ENCODE assay signal across 35 cellular contexts in genomic region chr6:169678342-169678741, GRCh38.
"Had no signal": no experiment of that assay in that cellular context is flagged by ENCODE, and none has a peak within 500 bp of the region (broad histone marks: within the 10 kb centered on the region; RNA-seq: fewer than 3 reads in every experiment).

No MANE protein-coding gene starts in this region.

- H3K4me3 Mint-ChIP-seq: activated B cell treated with CpG ODN at 0.5 μM for 24 hours; activated CD4-positive, alpha-beta memory T cell treated with anti-CD3 and anti-CD28 coated beads for 36 hours; activated CD4-positive, alpha-beta T cell treated with anti-CD3 and anti-CD28 coated beads, Interleukin-2, amount 10 ng/mL, durations not matched to agents 24 days and 14 days; activated CD8-positive, alpha-beta T cell treated with anti-CD3 and anti-CD28 coated beads for 36 hours; activated naive CD4-positive, alpha-beta T cell treated with anti-CD3 and anti-CD28 coated beads for 36 hours; activated naive CD8-positive, alpha-beta T cell treated with anti-CD3 and anti-CD28 coated beads for 36 hours; activated T-cell treated with anti-CD3 and anti-CD28 coated beads, Interleukin-2, amount 50 U/mL, for 4 hours; activated T-cell treated with anti-CD3 and anti-CD28 coated beads, Interleukin-2, amount 50 U/mL, for 72 hours; activated T-helper 1 cell treated with anti-CD3 and anti-CD28 coated beads, Interleukin-12 subunit alpha, Interleukin-12 subunit beta, Interleukin-2, Interleukin-4 antibody, amounts not matched to agents 30 ng/mL and 10 ng/mL and 1 ng/mL, durations not matched to agents 14 hours and 24 hours and 36 hours; activated T-helper 17 cell treated with anti-CD3 and anti-CD28 coated beads, Interleukin-2, amount 50 U/mL, for 72 hours; T-helper 1 cell treated with Interleukin-12 subunit alpha and Interleukin-12 subunit beta and Interleukin-4 antibody, amounts not matched to agents 30 μg/mL and 1 μg/mL, for 36 hours; T-helper 2 cell treated with Interferon-gamma antibody and Interleukin-4, amounts not matched to agents 5 μg/mL and 100 μg/mL, for 36 hours had no signal

- DNase-seq: activated B cell treated with CpG ODN at 0.5 μM for 24 hours; activated CD4-positive, alpha-beta memory T cell treated with anti-CD3 and anti-CD28 coated beads for 36 hours; activated CD4-positive, alpha-beta T cell treated with anti-CD3 and anti-CD28 coated beads for 4 hours; activated CD4-positive, alpha-beta T cell treated with anti-CD3 and anti-CD28 coated beads, Interleukin-2, amount 10 ng/mL, durations not matched to agents 24 days and 14 days; activated CD4-positive, alpha-beta T cell treated with anti-CD3 and anti-CD28 coated beads, Interleukin-2, amount 50 U/mL, for 1 hour; activated CD4-positive, alpha-beta T cell treated with anti-CD3 and anti-CD28 coated beads, Interleukin-2, amount 50 U/mL, for 4 hours; activated CD4-positive, CD25-positive, alpha-beta regulatory T cell treated with anti-CD3 and anti-CD28 coated beads, Interleukin-2, amount 50 U/mL, for 72 hours; activated CD8-positive, alpha-beta memory T cell treated with anti-CD3 and anti-CD28 coated beads, Interleukin-2, amount 50 U/mL, for 4 hours; activated CD8-positive, alpha-beta T cell treated with anti-CD3 and anti-CD28 coated beads for 36 hours; activated effector memory CD4-positive, alpha-beta T cell treated with anti-CD3 and anti-CD28 coated beads, Interleukin-2, amount 50 U/mL, for 16 hours; activated gamma-delta T cell treated with Interleukin-2 at 50 U/mL for 16 hours; activated naive CD4-positive, alpha-beta T cell; activated naive CD4-positive, alpha-beta T cell treated with anti-CD3 and anti-CD28 coated beads for 36 hours; activated naive CD4-positive, alpha-beta T cell treated with anti-CD3 and anti-CD28 coated beads, Interleukin-2, amount 50 U/mL, for 16 hours; activated naive CD8-positive, alpha-beta T cell treated with anti-CD3 and anti-CD28 coated beads for 36 hours; activated T-cell treated with anti-CD3 and anti-CD28 coated beads for 4 hours; activated T-cell treated with anti-CD3 and anti-CD28 coated beads, Interleukin-2, amount 50 U/mL, for 1 hour; activated T-cell treated with anti-CD3 and anti-CD28 coated beads, Interleukin-2, amount 50 U/mL, for 4 hours; activated T-cell treated with anti-CD3 and anti-CD28 coated beads, Interleukin-2, amount 50 U/mL, for 72 hours; adrenal gland; amniotic stem cell; aorta; body of pancreas; brain microvascular endothelial cell; central memory CD4-positive, alpha-beta T cell; T-helper 1 cell; T-helper 2 cell; T-helper 9 cell had no signal

- H3K4me1 Mint-ChIP-seq: activated B cell treated with CpG ODN at 0.5 μM for 24 hours; activated CD4-positive, alpha-beta T cell treated with anti-CD3 and anti-CD28 coated beads, Interleukin-2, amount 10 ng/mL, durations not matched to agents 24 days and 14 days had no signal

- H3K4me1 ChIP-seq: adrenal gland, body of pancreas, breast epithelium had no signal

- H3K27me3 Mint-ChIP-seq: activated B cell treated with CpG ODN at 0.5 μM for 24 hours; activated CD4-positive, alpha-beta memory T cell treated with anti-CD3 and anti-CD28 coated beads for 36 hours; activated CD4-positive, alpha-beta T cell treated with anti-CD3 and anti-CD28 coated beads, Interleukin-2, amount 10 ng/mL, durations not matched to agents 24 days and 14 days; activated CD8-positive, alpha-beta T cell treated with anti-CD3 and anti-CD28 coated beads for 36 hours; activated naive CD8-positive, alpha-beta T cell treated with anti-CD3 and anti-CD28 coated beads for 36 hours; activated T-helper 17 cell treated with anti-CD3 and anti-CD28 coated beads, Interleukin-2, amount 50 U/mL, for 72 hours had no signal

- H3K4me3 ChIP-seq: adrenal gland, body of pancreas, breast epithelium had no signal

- H3K27me3 ChIP-seq: adrenal gland, body of pancreas, brain microvascular endothelial cell, breast epithelium had no signal

- H3K9me3 ChIP-seq: adrenal gland, body of pancreas, breast epithelium had no signal

- H3K27ac ChIP-seq: adrenal gland, body of pancreas, brain microvascular endothelial cell, breast epithelium, VCaP had no signal

- H3K36me3 ChIP-seq: adrenal gland, breast epithelium had no signal

- ATAC-seq: activated CD8-positive, alpha-beta T cell treated with anti-CD3 and anti-CD28 coated beads for 36 hours; activated naive CD4-positive, alpha-beta T cell treated with anti-CD3 and anti-CD28 coated beads, Interleukin-2, amount 50 U/mL, for 72 hours; activated T-cell treated with anti-CD3 and anti-CD28 coated beads, Interleukin-2, amount 50 U/mL, for 4 hours; activated T-cell treated with anti-CD3 and anti-CD28 coated beads, Interleukin-2, amount 50 U/mL, for 72 hours; activated T-helper 17 cell treated with anti-CD3 and anti-CD28 coated beads, Interleukin-2, amount 50 U/mL, for 72 hours; body of pancreas had no signal

- H3K9me3 Mint-ChIP-seq: activated naive CD4-positive, alpha-beta T cell treated with anti-CD3 and anti-CD28 coated beads for 36 hours; activated T-cell treated with anti-CD3 and anti-CD28 coated beads, Interleukin-2, amount 50 U/mL, for 4 hours; activated T-helper 1 cell treated with anti-CD3 and anti-CD28 coated beads, Interleukin-12 subunit alpha, Interleukin-12 subunit beta, Interleukin-2, Interleukin-4 antibody, amounts not matched to agents 30 ng/mL and 10 ng/mL and 1 ng/mL, durations not matched to agents 14 hours and 24 hours and 36 hours; activated T-helper 17 cell treated with anti-CD3 and anti-CD28 coated beads, Interleukin-2, amount 50 U/mL, for 72 hours; T-helper 1 cell treated with Interleukin-12 subunit alpha and Interleukin-12 subunit beta and Interleukin-4 antibody, amounts not matched to agents 30 μg/mL and 1 μg/mL, for 36 hours had no signal

- H3K27ac Mint-ChIP-seq: activated B cell treated with CpG ODN at 0.5 μM for 24 hours; activated CD4-positive, alpha-beta memory T cell treated with anti-CD3 and anti-CD28 coated beads for 36 hours; activated CD4-positive, alpha-beta T cell treated with anti-CD3 and anti-CD28 coated beads, Interleukin-2, amount 10 ng/mL, durations not matched to agents 24 days and 14 days; activated CD8-positive, alpha-beta T cell treated with anti-CD3 and anti-CD28 coated beads for 36 hours; activated naive CD4-positive, alpha-beta T cell treated with anti-CD3 and anti-CD28 coated beads for 36 hours; activated naive CD4-positive, alpha-beta T cell treated with anti-CD3 and anti-CD28 coated beads, Interleukin-2, amount 50 U/mL, for 72 hours; activated naive CD8-positive, alpha-beta T cell treated with anti-CD3 and anti-CD28 coated beads for 36 hours; activated T-cell treated with anti-CD3 and anti-CD28 coated beads, Interleukin-2, amount 50 U/mL, for 72 hours; activated T-helper 1 cell treated with anti-CD3 and anti-CD28 coated beads, Interleukin-12 subunit alpha, Interleukin-12 subunit beta, Interleukin-2, Interleukin-4 antibody, amounts not matched to agents 30 ng/mL and 10 ng/mL and 1 ng/mL, durations not matched to agents 14 hours and 24 hours and 36 hours; activated T-helper 17 cell treated with anti-CD3 and anti-CD28 coated beads, Interleukin-2, amount 50 U/mL, for 72 hours; T-helper 1 cell treated with Interleukin-12 subunit alpha and Interleukin-12 subunit beta and Interleukin-4 antibody, amounts not matched to agents 30 μg/mL and 1 μg/mL, for 36 hours; T-helper 2 cell treated with Interferon-gamma antibody and Interleukin-4, amounts not matched to agents 5 μg/mL and 100 μg/mL, for 36 hours had no signal
